In genomic region chr22:44393066-44393465, GRCh38 we compare ENCODE assay signal across 29 cellular contexts.
DNase-seq lines count a peak whose midpoint lies in the region; ATAC-seq and TF ChIP-seq lines count a peak whose summit lies in the region.
"Had no signal": no experiment of that assay in that cellular context is flagged by ENCODE, and none has a peak within 500 bp of the region (broad histone marks: within the 10 kb centered on the region; RNA-seq: fewer than 3 reads in every experiment).

No MANE protein-coding gene starts in this region.

- H3K9me3 Mint-ChIP-seq in central memory CD8-positive, alpha-beta T cell: no peaks in the 10 kb centered on the region
- H3K9me3 Mint-ChIP-seq: activated naive CD8-positive, alpha-beta T cell treated with anti-CD3 and anti-CD28 coated beads, Interleukin-2, amount 50 U/mL, for 24 hours; activated T-helper 2 cell treated with anti-CD3 and anti-CD28 coated beads, Interferon-gamma antibody, Interleukin-2, Interleukin-4, amounts not matched to agents 10 μg/mL and 5 μg/mL and 100 μg/mL, durations not matched to agents 14 hours and 24 hours and 36 hours; effector memory CD8-positive, alpha-beta T cell had no signal

- H3K27me3 Mint-ChIP-seq in central memory CD8-positive, alpha-beta T cell: peaks cover 20% of the 10 kb centered on the region
- H3K27me3 Mint-ChIP-seq: activated naive CD8-positive, alpha-beta T cell treated with anti-CD3 and anti-CD28 coated beads, Interleukin-2, amount 50 U/mL, for 24 hours had no signal

- H3K4me3 Mint-ChIP-seq in central memory CD8-positive, alpha-beta T cell: no peak overlapping the region
- H3K4me3 Mint-ChIP-seq: activated naive CD8-positive, alpha-beta T cell treated with anti-CD3 and anti-CD28 coated beads, Interleukin-2, amount 50 U/mL, for 24 hours; CD4-positive, CD25-positive, alpha-beta regulatory T cell; effector memory CD8-positive, alpha-beta T cell; IgD-negative memory B cell; T-helper 17 cell had no signal

- ATAC-seq in heart right ventricle: no peak
- ATAC-seq in central memory CD8-positive, alpha-beta T cell (replicated peaks; ENCODE audit: extremely low read depth, poor library complexity, severe bottlenecking): no peak
- no peak for ATAC-seq in mucosa of descending colon
- no peak for ATAC-seq in aorta (ENCODE audit: low FRiP score)
- ATAC-seq: activated naive CD8-positive, alpha-beta T cell treated with anti-CD3 and anti-CD28 coated beads, Interleukin-2, amount 50 U/mL, for 24 hours; effector memory CD8-positive, alpha-beta T cell; gastrocnemius medialis; T-helper 17 cell had no signal

- intact Hi-C loops in left ventricle myocardium inferior (cut with micrococcal nuclease): no loop called here
- intact Hi-C loops in heart right ventricle (cut with DNase I): no loop called here
- intact Hi-C loops in mucosa of descending colon (cut with DNase I, micrococcal nuclease): no loop called here
- intact Hi-C loops in aorta (cut with DNase I): no loop called here

- WGBS in heart right ventricle, 2 donors: 86 to 87% methylated on average over 8 of the region's 8 CpGs
- 84 to 90% methylated on average over 8 of the region's 8 CpGs for whole genome bisulfite sequencing in aorta, 2 donors

- in situ Hi-C loops in GM13977 (cut with MboI; ENCODE audit: low pct_unique_long_range_greater_than_20kb, low sequenced_read_pairs, unreplicated experiment): no loop called here

- H3K4me3 ChIP-seq in left ventricle myocardium inferior: no peak overlapping the region
- no peak overlapping the region for H3K4me3 ChIP-seq in heart right ventricle
- no peak overlapping the region for H3K4me3 ChIP-seq in mucosa of descending colon
- no peak overlapping the region for H3K4me3 ChIP-seq in aorta (ENCODE audit: low read length in 2 of 2)
- H3K4me3 ChIP-seq: esophagus squamous epithelium, gastrocnemius medialis, lung, uterus had no signal

- no peaks in the 10 kb centered on the region for H3K36me3 Mint-ChIP-seq in central memory CD8-positive, alpha-beta T cell (ENCODE audit: insufficient read depth)
- H3K36me3 Mint-ChIP-seq: CD4-positive, CD25-positive, alpha-beta regulatory T cell; IgD-negative memory B cell had no signal

- H3K4me1 ChIP-seq in left ventricle myocardium inferior (no peaks in the 10 kb centered on the region), heart right ventricle (no peaks in the 10 kb centered on the region), mucosa of descending colon (ENCODE audit: low read depth) (no peaks in the 10 kb centered on the region), aorta (ENCODE audit: control insufficient read depth in 1 of 2, insufficient read depth in 2 of 2, low read length in 2 of 2) (no peaks in the 10 kb centered on the region)
- H3K4me1 ChIP-seq: esophagus squamous epithelium, gastrocnemius medialis, uterus had no signal

- TF ChIP-seq CTCF in left ventricle myocardium inferior (IDR thresholded peaks at IDR 0.05; ENCODE audit: borderline replicate concordance): no peak
- TF ChIP-seq CTCF in heart right ventricle (IDR thresholded peaks at IDR 0.05): no peak
- no peak for TF ChIP-seq CTCF in mucosa of descending colon (IDR thresholded peaks at IDR 0.05)
- TF ChIP-seq CTCF in GM13977 (IDR thresholded peaks at IDR 0.05; ENCODE audit: extremely low read depth, insufficient read depth, missing control alignments): no peak

- DNase-seq in left ventricle myocardium inferior: peak; percentile 6
- no peak for DNase-seq in heart right ventricle
- DNase-seq in central memory CD8-positive, alpha-beta T cell (ENCODE audit: low spot score in 2 of 2): no peak
- DNase-seq in mucosa of descending colon: peak in 2 of 3 donors; percentile 4 to 11
- peak; percentile 18 to 26 for DNase-seq in aorta
- no peak for DNase-seq in stimulated activated CD4-positive, alpha-beta T cell treated with anti-CD3 and anti-CD28 coated beads, Interleukin-1b, Interleukin-23, amount 100 ng/mL, for 48 hours
- no peak for DNase-seq in caudate nucleus (lab: John Stamatoyannopoulos, UW)
- DNase-seq in GM13977 (ENCODE audit: low spot score): no peak
- DNase-seq: activated CD4-positive, alpha-beta T cell treated with anti-CD3 and anti-CD28 coated beads, Interleukin-2, amount 50 U/mL, for 4 hours; activated CD8-positive, alpha-beta memory T cell treated with anti-CD3 and anti-CD28 coated beads, Interleukin-2, amount 50 U/mL, for 4 hours; activated naive CD8-positive, alpha-beta T cell treated with anti-CD3 and anti-CD28 coated beads, Interleukin-2, amount 50 U/mL, for 24 hours; CD4-positive, CD25-positive, alpha-beta regulatory T cell; effector memory CD8-positive, alpha-beta T cell; EL; esophagus squamous epithelium; gastrocnemius medialis; hypothalamus; NCI-H1105; NCI-H2029; NCI-H2227 treated with DMSO at 0.1 percent for 48 hours; RPMI8226; SK-N-SH; small intestine; substantia nigra had no signal

- peak overlapping the region; percentile 2 for H3K27ac Mint-ChIP-seq in central memory CD8-positive, alpha-beta T cell (ENCODE audit: low read depth)
- H3K27ac Mint-ChIP-seq: activated naive CD8-positive, alpha-beta T cell treated with anti-CD3 and anti-CD28 coated beads, Interleukin-2, amount 50 U/mL, for 24 hours; activated T-helper 2 cell treated with anti-CD3 and anti-CD28 coated beads, Interferon-gamma antibody, Interleukin-2, Interleukin-4, amounts not matched to agents 10 μg/mL and 5 μg/mL and 100 μg/mL, durations not matched to agents 14 hours and 24 hours and 36 hours; IgD-negative memory B cell; T-helper 17 cell had no signal

- H3K4me1 Mint-ChIP-seq in central memory CD8-positive, alpha-beta T cell: peaks cover 4% of the 10 kb centered on the region
- H3K4me1 Mint-ChIP-seq: activated naive CD8-positive, alpha-beta T cell treated with anti-CD3 and anti-CD28 coated beads, Interleukin-2, amount 50 U/mL, for 24 hours; IgD-negative memory B cell had no signal

- H3K9me3 ChIP-seq in left ventricle myocardium inferior (replicated peaks) (no peaks in the 10 kb centered on the region), heart right ventricle (no peaks in the 10 kb centered on the region), mucosa of descending colon (no peaks in the 10 kb centered on the region), aorta (ENCODE audit: control insufficient read depth, low read length) (no peaks in the 10 kb centered on the region)
- H3K9me3 ChIP-seq: esophagus squamous epithelium, gastrocnemius medialis, SK-N-SH, uterus had no signal

- H3K36me3 ChIP-seq in left ventricle myocardium inferior: no peaks in the 10 kb centered on the region
- no peaks in the 10 kb centered on the region for H3K36me3 ChIP-seq in heart right ventricle
- no peaks in the 10 kb centered on the region for H3K36me3 ChIP-seq in mucosa of descending colon (ENCODE audit: low read depth)
- no peaks in the 10 kb centered on the region for H3K36me3 ChIP-seq in aorta (ENCODE audit: control insufficient read depth in 1 of 2, insufficient read depth in 2 of 2, low read length in 1 of 2)
- H3K36me3 ChIP-seq: esophagus squamous epithelium, gastrocnemius medialis, uterus had no signal

- H3K27me3 ChIP-seq in left ventricle myocardium inferior (ENCODE audit: low read depth): peaks cover 33% of the 10 kb centered on the region
- peaks cover 0 to 26% (median 0%) of the 10 kb centered on the region in 7 donors for H3K27me3 ChIP-seq in heart right ventricle
- no peaks in the 10 kb centered on the region for H3K27me3 ChIP-seq in aorta (ENCODE audit: control insufficient read depth in 1 of 2, insufficient read depth in 2 of 2, low read length in 1 of 2)
- H3K27me3 ChIP-seq: uterus had no signal

- H3K27ac ChIP-seq in left ventricle myocardium inferior (replicated peaks) (no peak overlapping the region), heart right ventricle (no peak overlapping the region), aorta (ENCODE audit: low read depth in 1 of 2, low read length in 2 of 2) (no peak overlapping the region), caudate nucleus (ENCODE audit: low read depth, low read length) (no peak overlapping the region)
- H3K27ac ChIP-seq: esophagus squamous epithelium, gastrocnemius medialis, uterus had no signal

Comparison
In these comparisons a context has a peak if more than half of its experiments do, and no peak if none do; other contexts are left out.
1. DNase-seq: peak in left ventricle myocardium inferior (single experiment), mucosa of descending colon (2 of 3) and aorta (2 of 2); none in heart right ventricle (0 of 2), central memory CD8-positive, alpha-beta T cell (0 of 2), stimulated activated CD4-positive, alpha-beta T cell treated with anti-CD3 and anti-CD28 coated beads, Interleukin-1b, Interleukin-23, amount 100 ng/mL, for 48 hours (single experiment), caudate nucleus (0 of 61) and GM13977 (single experiment).